22 cellular contexts compared by ENCODE assay signal in the genomic region with DNA sequence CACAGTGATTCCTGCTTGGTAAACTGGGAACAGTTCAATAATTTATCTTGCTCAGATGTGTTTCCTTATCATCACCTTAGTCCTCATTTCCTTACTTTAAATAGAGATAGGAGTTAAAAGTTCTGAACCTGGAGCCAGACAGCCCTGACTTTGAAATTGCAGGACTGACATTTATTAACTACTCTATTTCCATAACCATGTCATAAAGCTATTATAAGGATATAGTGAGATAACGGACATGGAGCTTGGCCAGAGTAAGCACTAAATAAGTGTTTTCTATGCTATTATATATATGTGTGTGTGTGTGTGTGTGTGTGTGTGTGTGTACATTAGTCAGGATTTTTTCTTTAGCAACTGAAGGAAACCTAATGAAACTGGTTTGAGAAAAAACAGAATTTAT. TPM values are rescaled to one million over a fixed set of nuclear protein-coding genes. Genes with fewer than 3 reads are reported as not detected.
"Had no signal": no experiment of that assay in that cellular context is flagged by ENCODE, and none has a peak within 500 bp of the region (broad histone marks: within the 10 kb centered on the region; RNA-seq: fewer than 3 reads in every experiment).

No MANE protein-coding gene starts in this region.

- H3K9me3 ChIP-seq: MG63, SJSA1 had no signal

- H3K4me3 ChIP-seq: MG63, SJSA1, SK-N-MC had no signal

- H3K27ac ChIP-seq: HL-60, SJSA1, SK-N-MC had no signal

- DNase-seq: KBM-7, MG63, NCI-H1092, NCI-H1105 treated with DMSO at 0.1 percent for 48 hours, NCI-H1417 treated with DMSO at 0.1 percent for 48 hours, NCI-H146, NCI-H1694 treated with DMSO at 0.1 percent for 48 hours, NCI-H1930, NCI-H2081, NCI-H2107, NCI-H2227 treated with DMSO at 0.1 percent for 48 hours, NCI-H524, NCI-H526 treated with DMSO at 0.1 percent for 48 hours, NCI-H748 treated with DMSO at 0.1 percent for 48 hours, Right ventricle myocardium superior, RPMI8226, SIG-M5 had no signal

- H3K27me3 ChIP-seq: MG63, SJSA1 had no signal

RNA-seq across cellular contexts. Expression of gene NT5DC4, which starts 13.1 kb away (rescaled TPM):
- total RNA-seq: LHCN-M2, NCI-H460, Right ventricle myocardium superior, SJSA1 had no signal

RNA-seq across cellular contexts. Expression of gene IL1A, which starts 50.4 kb away (rescaled TPM):
- total RNA-seq: LHCN-M2, Right ventricle myocardium superior had no signal
